In the genomic region with DNA sequence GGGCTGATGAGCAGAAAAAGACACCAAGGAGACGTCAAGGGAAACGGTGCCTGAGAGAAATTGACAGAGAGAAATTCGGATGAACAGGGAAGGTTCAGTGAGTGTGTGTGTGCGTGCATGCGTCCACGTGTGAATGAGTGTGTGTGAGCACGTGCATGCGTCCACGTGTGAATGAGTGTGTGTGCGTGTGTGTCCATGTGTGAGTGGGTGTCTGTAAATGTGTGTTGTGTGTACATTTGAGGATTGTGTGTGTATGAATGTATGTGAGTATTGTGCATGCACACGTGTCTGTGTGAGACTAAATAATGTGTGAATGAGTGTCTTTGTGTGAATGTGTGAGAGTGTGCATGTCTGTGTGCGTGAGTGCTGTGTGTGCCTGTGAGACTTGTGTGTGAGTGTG, we compare ENCODE assay signal across 24 cellular contexts.
"Had no signal": no experiment of that assay in that cellular context is flagged by ENCODE, and none has a peak within 500 bp of the region (broad histone marks: within the 10 kb centered on the region; RNA-seq: fewer than 3 reads in every experiment).

No MANE protein-coding gene starts in this region.

- DNase-seq: activated CD4-positive, alpha-beta T cell treated with anti-CD3 and anti-CD28 coated beads, Interleukin-2, amount 10 ng/mL, durations not matched to agents 24 days and 14 days; activated CD4-positive, alpha-beta T cell treated with anti-CD3 and anti-CD28 coated beads, Interleukin-2, amount 50 U/mL, for 4 hours; activated CD8-positive, alpha-beta T cell treated with anti-CD3 and anti-CD28 coated beads for 36 hours; activated gamma-delta T cell; activated naive CD4-positive, alpha-beta T cell treated with Interleukin-2 at 50 U/mL for 16 hours; activated T-cell treated with anti-CD3 and anti-CD28 coated beads, Interleukin-2, amount 50 U/mL, for 24 hours; anterior cingulate cortex; caudate nucleus; cerebellar nuclear complex; MM.1S; MV-4-11; NCI-H1092; NCI-H1436 treated with DMSO at 0.1 percent for 48 hours; NCI-H1694 treated with DMSO at 0.1 percent for 48 hours; NCI-H2029; NCI-H345; NCI-H524 treated with DMSO at 0.1 percent for 48 hours; NK-92 treated with Interleukin-12 subunit alpha and Interleukin-12 subunit beta, amount 100 ng/mL, for 24 hours; PC-9; Right ventricle myocardium superior; T1000 had no signal

- H3K27me3 Mint-ChIP-seq: activated CD4-positive, alpha-beta T cell treated with anti-CD3 and anti-CD28 coated beads, Interleukin-2, amount 10 ng/mL, durations not matched to agents 24 days and 14 days; activated CD8-positive, alpha-beta T cell treated with anti-CD3 and anti-CD28 coated beads for 36 hours; activated T-cell treated with anti-CD3 and anti-CD28 coated beads, Interleukin-2, amount 50 U/mL, for 24 hours; brain had no signal

- H3K27ac Mint-ChIP-seq: activated CD4-positive, alpha-beta T cell treated with anti-CD3 and anti-CD28 coated beads, Interleukin-2, amount 10 ng/mL, durations not matched to agents 24 days and 14 days; activated CD8-positive, alpha-beta T cell treated with anti-CD3 and anti-CD28 coated beads for 36 hours; activated naive CD4-positive, alpha-beta T cell treated with anti-CD3 and anti-CD28 coated beads, Interleukin-2, amount 50 U/mL, for 72 hours; activated T-cell treated with anti-CD3 and anti-CD28 coated beads, Interleukin-2, amount 50 U/mL, for 24 hours; activated T-helper 2 cell treated with anti-CD3 and anti-CD28 coated beads, Interferon-gamma antibody, Interleukin-2, Interleukin-4, amounts not matched to agents 10 μg/mL and 5 μg/mL and 100 μg/mL, durations not matched to agents 14 hours and 24 hours and 36 hours; brain had no signal

- H3K4me3 Mint-ChIP-seq: activated CD4-positive, alpha-beta T cell treated with anti-CD3 and anti-CD28 coated beads, Interleukin-2, amount 10 ng/mL, durations not matched to agents 24 days and 14 days; activated CD8-positive, alpha-beta T cell treated with anti-CD3 and anti-CD28 coated beads for 36 hours; activated T-cell treated with anti-CD3 and anti-CD28 coated beads, Interleukin-2, amount 50 U/mL, for 24 hours; brain had no signal

- ATAC-seq: activated CD8-positive, alpha-beta T cell treated with anti-CD3 and anti-CD28 coated beads for 36 hours; activated naive CD4-positive, alpha-beta T cell treated with anti-CD3 and anti-CD28 coated beads, Interleukin-2, amount 50 U/mL, for 72 hours had no signal

- H3K9me3 Mint-ChIP-seq: activated CD4-positive, alpha-beta T cell treated with anti-CD3 and anti-CD28 coated beads, Interleukin-2, amount 10 ng/mL, durations not matched to agents 24 days and 14 days; activated CD8-positive, alpha-beta T cell treated with anti-CD3 and anti-CD28 coated beads for 36 hours; activated naive CD4-positive, alpha-beta T cell treated with anti-CD3 and anti-CD28 coated beads, Interleukin-2, amount 50 U/mL, for 72 hours; activated T-cell treated with anti-CD3 and anti-CD28 coated beads, Interleukin-2, amount 50 U/mL, for 24 hours; activated T-helper 2 cell treated with anti-CD3 and anti-CD28 coated beads, Interferon-gamma antibody, Interleukin-2, Interleukin-4, amounts not matched to agents 10 μg/mL and 5 μg/mL and 100 μg/mL, durations not matched to agents 14 hours and 24 hours and 36 hours had no signal

- H3K4me1 Mint-ChIP-seq: activated CD4-positive, alpha-beta T cell treated with anti-CD3 and anti-CD28 coated beads, Interleukin-2, amount 10 ng/mL, durations not matched to agents 24 days and 14 days had no signal

- H2AFZ ChIP-seq: PC-9 had no signal

- H3K4me2 ChIP-seq: PC-9 had no signal

- H3K4me3 ChIP-seq: PC-9 had no signal

- H3K36me3 Mint-ChIP-seq: activated naive CD4-positive, alpha-beta T cell treated with anti-CD3 and anti-CD28 coated beads, Interleukin-2, amount 50 U/mL, for 72 hours; brain had no signal

- H3K27ac ChIP-seq: PC-9 had no signal
